8 cellular contexts compared by ENCODE assay signal in the genomic region with DNA sequence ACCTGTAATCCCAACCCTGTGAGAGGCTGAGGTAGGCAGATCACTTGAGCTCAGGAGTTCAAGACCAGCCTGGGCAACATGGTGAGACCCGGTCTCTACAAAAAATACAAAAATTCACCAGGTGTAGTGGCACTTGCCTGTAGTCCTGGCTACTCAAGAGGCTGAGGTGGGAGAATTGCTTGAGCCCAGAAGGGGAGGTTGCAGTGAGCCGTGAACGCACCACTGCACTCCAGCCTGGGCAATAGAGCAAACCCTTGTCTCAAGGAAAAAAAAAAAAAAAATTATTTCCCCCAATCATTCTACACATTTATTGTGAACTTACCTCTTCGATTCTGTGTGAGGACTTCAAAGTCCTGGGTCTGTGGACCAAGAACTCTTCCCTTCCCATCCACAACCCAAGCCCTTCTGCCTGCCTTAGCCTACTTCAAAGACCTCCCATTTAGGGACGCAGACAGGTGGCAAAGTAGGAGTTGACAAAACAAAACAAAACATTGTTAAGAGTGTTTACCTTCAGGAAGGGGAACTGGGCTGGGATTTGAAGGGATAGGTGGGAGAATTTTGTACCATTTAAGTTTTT. TPM values are rescaled to one million over a fixed set of nuclear protein-coding genes. Genes with fewer than 3 reads are reported as not detected.
DNase-seq lines count a peak whose midpoint lies in the region; ATAC-seq, FAIRE-seq and TF ChIP-seq lines count a peak whose summit lies in the region.

No MANE protein-coding gene starts in this region.

- TF ChIP-seq CTCF in GM23338 (conservative IDR thresholded peaks at IDR 0.05; ENCODE audit: low read depth in 2 of 2): no peak
- TF ChIP-seq CTCF in WTC11 (IDR thresholded peaks at IDR 0.05): no peak
- TF ChIP-seq CTCF in keratinocyte (optimal IDR thresholded peaks at IDR 0.05 in 1 of 3, IDR thresholded peaks at IDR 0.05 in 1 of 3, conservative IDR thresholded peaks at IDR 0.05 in 1 of 3; ENCODE audit: extremely low read depth in 1 of 3, insufficient read depth in 2 of 3, low read length in 3 of 3): no peak

- H3K27ac ChIP-seq in GM23338 (ENCODE audit: low read depth) (peak overlapping the region; percentile 97), keratinocyte (ENCODE audit: control insufficient read depth, insufficient read depth, low read length) (peak overlapping the region; percentile 95), small intestine (ENCODE audit: low read depth in 1 of 2, low read length in 1 of 2) (peak overlapping the region; percentile 88 to 89)

- POLR2A ChIA-PET in WTC11 (lab: Charles Lee): no interaction called here

- H3K9me3 ChIP-seq in keratinocyte (ENCODE audit: control insufficient read depth, low read depth, low read length): no peaks in the 10 kb centered on the region
- H3K9me3 ChIP-seq in small intestine (ENCODE audit: control insufficient read depth, low read depth): no peaks in the 10 kb centered on the region

- DNase-seq in GM23338 (ENCODE audit: low spot score): peak; percentile 28
- no peak for DNase-seq in WTC11 (ENCODE audit: low spot score)
- no peak for DNase-seq in keratinocyte (ENCODE audit: low read depth, low spot score)
- no peak for DNase-seq in small intestine
- DNase-seq in mucosa of gallbladder (ENCODE audit: low spot score): no peak
- DNase-seq in pons (ENCODE audit: low spot score): no peak
- DNase-seq in T-helper 2 cell: no peak

- no peaks in the 10 kb centered on the region for H3K9me2 ChIP-seq in GM23338 (ENCODE audit: insufficient read depth)

- H3K4me2 ChIP-seq in GM23338 (peak overlapping the region; percentile 65; the same call in 1 of the 2 replicates), keratinocyte (ENCODE audit: control insufficient read depth, extremely low read depth, insufficient read depth, low read depth, low read length) (peak overlapping the region; percentile 77)

- H3K36me3 ChIP-seq in GM23338 (ENCODE audit: insufficient read depth): no peaks in the 10 kb centered on the region
- H3K36me3 ChIP-seq in keratinocyte (ENCODE audit: control insufficient read depth in 2 of 2, extremely low read depth in 1 of 2, insufficient read depth in 2 of 2, low read length in 2 of 2): no peaks in the 10 kb centered on the region
- no peaks in the 10 kb centered on the region for H3K36me3 ChIP-seq in small intestine (ENCODE audit: control insufficient read depth in 2 of 2, insufficient read depth in 2 of 2, low read length in 2 of 2)

- H3K4me1 Mint-ChIP-seq in GM23338 (peaks cover 50% of the 10 kb centered on the region), WTC11 (peaks cover 60% of the 10 kb centered on the region)

- H3K36me3 Mint-ChIP-seq in GM23338 (ENCODE audit: low read depth) (peaks cover 2% of the 10 kb centered on the region), WTC11 (peaks cover 2% of the 10 kb centered on the region; the same call in 1 of the 2 replicates)

- H2AFZ ChIP-seq in GM23338 (no peak overlapping the region), keratinocyte (ENCODE audit: control insufficient read depth, low read length) (no peak overlapping the region)

- H3K27me3 ChIP-seq in GM23338 (ENCODE audit: insufficient read depth) (no peaks in the 10 kb centered on the region), keratinocyte (ENCODE audit: control insufficient read depth, extremely low read depth, insufficient read depth, low read length) (no peaks in the 10 kb centered on the region), small intestine (ENCODE audit: control insufficient read depth in 2 of 2, insufficient read depth in 2 of 2, low read length in 2 of 2) (no peaks in the 10 kb centered on the region)

- WGBS in small intestine, 3 donors: 36 to 71% (median 46%) methylated on average over 5 of the region's 5 CpGs

- no peak for ATAC-seq in GM23338
- no peak for ATAC-seq in WTC11
- ATAC-seq in activated CD4-positive, CD25-positive, alpha-beta regulatory T cell treated with anti-CD3 and anti-CD28 coated beads, Interleukin-2, amount 50 U/mL, for 24 hours: no peak

- peak overlapping the region; percentile 47; the same call in 2 of the 3 replicates for H3K4me3 Mint-ChIP-seq in GM23338
- no peak overlapping the region; the same call in 1 of the 2 replicates for H3K4me3 Mint-ChIP-seq in WTC11

- CTCF ChIA-PET in WTC11 (lab: Charles Lee): interaction anchor here (1.9 to 2.6 kb wide), 2 partner anchors 35 to 63 kb away, joined by 5 to 22 read pairs; no protein-coding TSS in a partner anchor

- no peaks in the 10 kb centered on the region for H3F3A ChIP-seq in GM23338 (replicated peaks; ENCODE audit: low read depth)

- peak overlapping the region; percentile 87 for H3K9ac ChIP-seq in keratinocyte (ENCODE audit: control insufficient read depth, extremely low read depth, insufficient read depth, low read length)

- H3K27ac Mint-ChIP-seq in GM23338 (peak overlapping the region; percentile 97), WTC11 (peak overlapping the region; percentile 97)

- H3K9me3 Mint-ChIP-seq in GM23338: no peaks in the 10 kb centered on the region
- no peaks in the 10 kb centered on the region for H3K9me3 Mint-ChIP-seq in WTC11

- dilution Hi-C loops in keratinocyte (cut with MboI; ENCODE audit: extremely low pct_ligation_motif_present, low sequenced_read_pairs): no loop called here

- H3K79me2 ChIP-seq in GM23338 (replicated peaks; ENCODE audit: insufficient read depth) (peaks cover 6% of the 10 kb centered on the region), keratinocyte (ENCODE audit: control insufficient read depth, insufficient read depth, low read length) (peaks cover 12% of the 10 kb centered on the region)

- FAIRE-seq in keratinocyte (lab: Jason Lieb, UNC) (no peak), small intestine (lab: Jason Lieb, UNC) (no peak)

- peaks cover 35% of the 10 kb centered on the region for H3K4me1 ChIP-seq in GM23338 (ENCODE audit: insufficient read depth)
- peaks cover 72% of the 10 kb centered on the region for H3K4me1 ChIP-seq in keratinocyte (ENCODE audit: control insufficient read depth, extremely low read depth, insufficient read depth, low read length)
- peaks cover 5 to 7% of the 10 kb centered on the region in 2 donors for H3K4me1 ChIP-seq in small intestine (ENCODE audit: control insufficient read depth in 2 of 2, insufficient read depth in 1 of 2, low read depth in 1 of 2, low read length in 1 of 2)

- H3K4me3 ChIP-seq in GM23338 (no peak overlapping the region), keratinocyte (ENCODE audit: control insufficient read depth in 2 of 3, extremely low read depth in 1 of 3, insufficient read depth in 2 of 3, low read depth in 1 of 3, low read length in 3 of 3) (peak overlapping the region; percentile 1 to 17 (median 9)), small intestine (ENCODE audit: low read depth in 1 of 2, low read length in 2 of 2) (no peak overlapping the region)

- H3K9me1 ChIP-seq in keratinocyte (ENCODE audit: control insufficient read depth, extremely low read depth, insufficient read depth, low read length): no peaks in the 10 kb centered on the region

- H3K27me3 Mint-ChIP-seq in GM23338 (ENCODE audit: insufficient read depth, low read depth, poor library complexity): peaks cover 21% of the 10 kb centered on the region
- no peaks in the 10 kb centered on the region for H3K27me3 Mint-ChIP-seq in WTC11 (ENCODE audit: low read depth)

- no peaks in the 10 kb centered on the region for H4K20me1 ChIP-seq in GM23338 (replicated peaks; ENCODE audit: insufficient read depth)
- H4K20me1 ChIP-seq in keratinocyte (ENCODE audit: control insufficient read depth, extremely low read depth, insufficient read depth, low read length): no peaks in the 10 kb centered on the region

TF ChIP-seq in WTC11, 78 proteins besides CTCF, POLR2A, EP300 and RAD21 (continues in another document):
- TF ChIP-seq, protein P1, sequence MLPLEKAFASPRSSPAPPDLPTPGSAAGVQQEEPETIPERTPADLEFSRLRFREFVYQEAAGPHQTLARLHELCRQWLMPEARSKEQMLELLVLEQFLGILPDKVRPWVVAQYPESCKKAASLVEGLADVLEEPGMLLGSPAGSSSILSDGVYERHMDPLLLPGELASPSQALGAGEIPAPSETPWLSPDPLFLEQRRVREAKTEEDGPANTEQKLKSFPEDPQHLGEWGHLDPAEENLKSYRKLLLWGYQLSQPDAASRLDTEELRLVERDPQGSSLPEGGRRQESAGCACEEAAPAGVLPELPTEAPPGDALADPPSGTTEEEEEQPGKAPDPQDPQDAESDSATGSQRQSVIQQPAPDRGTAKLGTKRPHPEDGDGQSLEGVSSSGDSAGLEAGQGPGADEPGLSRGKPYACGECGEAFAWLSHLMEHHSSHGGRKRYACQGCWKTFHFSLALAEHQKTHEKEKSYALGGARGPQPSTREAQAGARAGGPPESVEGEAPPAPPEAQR (CRISPR knock-in tag; IDR thresholded peaks at IDR 0.05): no peak
- no peak for TF ChIP-seq ESRRA (CRISPR knock-in tag; IDR thresholded peaks at IDR 0.05; ENCODE audit: borderline replicate concordance)

RNA-seq across cellular contexts. Expression of a gene that starts 3.8 kb away (rescaled TPM):
- total RNA-seq in GM23338 (2014; rRNA removed; shearing (Covaris generic)): 144 and 149 TPM in 2 replicates
- 48.9 and 50.7 TPM in 2 replicates for polyA plus RNA-seq in GM23338 (2016; fragmentation: Nextera tagmentation; extraction: Ambion mirVana)
- total RNA-seq in WTC11 (2021): 85.5 to 109 TPM (median 91.3 TPM) in 3 replicates
- polyA plus RNA-seq in keratinocyte: 18.2 to 39.2 TPM (median 19.9 TPM) in 3 replicates
- 169 TPM for polyA plus RNA-seq in keratinocyte (2011; ENCODE audit: low read depth)
- 8.5 and 15.1 TPM in 2 replicates for polyA plus RNA-seq in keratinocyte (2011; cell fraction: cytosol; rRNA removed)
- 29.7 and 38.1 TPM in 2 replicates for polyA plus RNA-seq in keratinocyte (2011; cell fraction: nucleus; rRNA removed)
- polyA plus RNA-seq in keratinocyte (2012; ENCODE audit: low replicate concordance): 11.3 and 33.3 TPM in 2 replicates
- polyA minus RNA-seq in keratinocyte: 3.1 to 33.5 TPM (median 19.8 TPM) in 3 replicates
- polyA minus RNA-seq in keratinocyte (2011; cell fraction: cytosol; rRNA and poly(A)+ RNA removed): 10.6 TPM
- 16.2 and 29.6 TPM in 2 replicates for polyA minus RNA-seq in keratinocyte (2011; cell fraction: nucleus; rRNA and poly(A)+ RNA removed)
- 1 to 10 TPM; 4.6 to 9.7 (median 6.3) TPM for polyA plus RNA-seq in small intestine
- 108 TPM for total RNA-seq in mucosa of gallbladder

Comparison
In these comparisons a context has a peak if more than half of its experiments do, and no peak if none do; other contexts are left out.
1. H3K4me3 ChIP-seq: peak in keratinocyte (3 of 3); none in GM23338 (single experiment) and small intestine (0 of 2).
2. Peak in every context shown above with its lines, with median percentiles within 50 percentile points of each other: H3K27ac ChIP-seq.